In the genomic region with DNA sequence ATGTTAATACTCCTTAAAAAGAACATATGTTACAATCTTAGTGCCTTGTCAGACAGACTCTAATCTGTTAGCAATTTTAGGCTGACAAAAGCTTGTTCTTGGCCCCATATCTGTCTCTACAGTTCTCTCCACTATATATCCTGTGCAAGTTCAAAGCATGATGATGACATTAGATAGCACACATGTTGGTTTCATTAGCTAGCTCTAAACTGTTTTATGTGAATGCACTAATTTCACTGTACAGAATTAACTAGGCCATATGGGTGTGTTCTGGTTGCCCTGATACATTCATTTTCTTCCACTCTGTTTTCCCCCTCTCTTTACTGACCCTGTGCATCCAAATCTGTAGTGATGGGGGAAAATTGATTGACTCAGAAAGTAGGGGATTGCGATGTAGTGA, we compare ENCODE assay signal across 29 cellular contexts.
DNase-seq lines count a peak whose midpoint lies in the region; ATAC-seq, FAIRE-seq and TF ChIP-seq lines count a peak whose summit lies in the region.
"Had no signal": no experiment of that assay in that cellular context is flagged by ENCODE, and none has a peak within 500 bp of the region (broad histone marks: within the 10 kb centered on the region; RNA-seq: fewer than 3 reads in every experiment).

No MANE protein-coding gene starts in this region.

- H4K20me1 ChIP-seq in astrocyte (ENCODE audit: insufficient read depth, low read length): no peaks in the 10 kb centered on the region

- ATAC-seq in HG02571 (IDR thresholded peaks at IDR 0.05; ENCODE audit: unreplicated experiment) (no peak), foreskin keratinocyte (no peak)
- ATAC-seq: Panc1 had no signal

- H3K27ac ChIP-seq in astrocyte (ENCODE audit: low read depth, low read length): no peak overlapping the region
- no peak overlapping the region for H3K27ac ChIP-seq in small intestine (ENCODE audit: low read depth in 1 of 2, low read length in 1 of 2)
- no peak overlapping the region for H3K27ac ChIP-seq in foreskin keratinocyte
- H3K27ac ChIP-seq: RWPE1 had no signal

- H3K4me1 Mint-ChIP-seq in IgD-negative memory B cell (peaks cover 0 to 5% (median 0%) of the 10 kb centered on the region in 3 donors), astrocyte (ENCODE audit: low read depth, unreplicated experiment) (no peaks in the 10 kb centered on the region)
- no peaks in the 10 kb centered on the region for H3K4me1 Mint-ChIP-seq in activated CD4-positive, alpha-beta T cell treated with anti-CD3 and anti-CD28 coated beads, Interleukin-2, amount 10 ng/mL, durations not matched to agents 7 days and 5 days
- H3K4me1 Mint-ChIP-seq: CD4-positive, alpha-beta memory T cell had no signal

- H3K27me3 Mint-ChIP-seq in IgD-negative memory B cell (no peaks in the 10 kb centered on the region), astrocyte (ENCODE audit: low read depth, unreplicated experiment) (no peaks in the 10 kb centered on the region)
- peaks cover 1% of the 10 kb centered on the region for H3K27me3 Mint-ChIP-seq in activated CD4-positive, alpha-beta T cell treated with anti-CD3 and anti-CD28 coated beads, Interleukin-2, amount 10 ng/mL, durations not matched to agents 7 days and 5 days

- H3K4me3 ChIP-seq in astrocyte (ENCODE audit: insufficient read depth, low read depth, low read length) (no peak overlapping the region), fibroblast of the aortic adventitia (ENCODE audit: low read depth, low read length) (no peak overlapping the region), small intestine (ENCODE audit: low read depth in 1 of 2, low read length in 2 of 2) (no peak overlapping the region)
- H3K4me3 ChIP-seq: MG63 had no signal

- DNase-seq in AG08395 (ENCODE audit: low spot score) (peak; percentile 3), astrocyte (ENCODE audit: low read depth) (no peak), fibroblast of the aortic adventitia (ENCODE audit: low read depth) (peak; percentile 12), small intestine (no peak), foreskin keratinocyte (no peak)
- DNase-seq in activated CD4-positive, alpha-beta T cell treated with anti-CD3 and anti-CD28 coated beads, Interleukin-2, amount 10 ng/mL, durations not matched to agents 7 days and 5 days: no peak
- DNase-seq: 8988T; AML-193; C1 segment of cervical spinal cord; Caco-2; CD4-positive, alpha-beta memory T cell; DMS 273 treated with DMSO at 0.1 percent for 48 hours; DMS79; EL; GF-D8; KG1; MG63; NCI-H1105 treated with DMSO at 0.1 percent for 48 hours; NCI-H146; NCI-H1930; NCI-H2107; NCI-H2227 treated with DMSO at 0.1 percent for 48 hours; SHP77 had no signal

- no peaks in the 10 kb centered on the region for H3K9me3 ChIP-seq in astrocyte (ENCODE audit: insufficient read depth, low read depth, low read length)
- H3K9me3 ChIP-seq in small intestine (ENCODE audit: control insufficient read depth, low read depth): no peaks in the 10 kb centered on the region
- H3K9me3 ChIP-seq: Caco-2, MG63 had no signal

- H3K9ac ChIP-seq in astrocyte (ENCODE audit: low read length): no peak overlapping the region

- 95 to 100% (median 97%) methylated on average over 1 of the region's 1 CpG for WGBS in small intestine, 3 donors

- H3K36me3 Mint-ChIP-seq in IgD-negative memory B cell (peaks cover 7% of the 10 kb centered on the region), astrocyte (ENCODE audit: low read depth, unreplicated experiment) (no peaks in the 10 kb centered on the region)
- H3K36me3 Mint-ChIP-seq in activated CD4-positive, alpha-beta T cell treated with anti-CD3 and anti-CD28 coated beads, Interleukin-2, amount 10 ng/mL, durations not matched to agents 7 days and 5 days (ENCODE audit: low read depth): no peaks in the 10 kb centered on the region
- H3K36me3 Mint-ChIP-seq: CD4-positive, alpha-beta memory T cell had no signal

- peak; percentile 13 for FAIRE-seq in astrocyte (lab: Jason Lieb, UNC)
- FAIRE-seq in small intestine (lab: Jason Lieb, UNC): no peak
- FAIRE-seq: GM12891, H1 had no signal

- no peak overlapping the region for H3K4me2 ChIP-seq in astrocyte (ENCODE audit: low read length)

- H3K79me2 ChIP-seq in astrocyte (ENCODE audit: insufficient read depth, low read length): no peaks in the 10 kb centered on the region

- peak overlapping the region in 2 of 3 donors; percentile 7 to 59 for H3K27ac Mint-ChIP-seq in IgD-negative memory B cell
- no peak overlapping the region for H3K27ac Mint-ChIP-seq in astrocyte (ENCODE audit: unreplicated experiment)
- H3K27ac Mint-ChIP-seq in activated CD4-positive, alpha-beta T cell treated with anti-CD3 and anti-CD28 coated beads, Interleukin-2, amount 10 ng/mL, durations not matched to agents 7 days and 5 days: no peak overlapping the region
- H3K27ac Mint-ChIP-seq: CD4-positive, alpha-beta memory T cell had no signal

- no peaks in the 10 kb centered on the region for H3K4me1 ChIP-seq in astrocyte (ENCODE audit: insufficient read depth, low read length)
- no peaks in the 10 kb centered on the region for H3K4me1 ChIP-seq in small intestine (ENCODE audit: control insufficient read depth in 2 of 2, insufficient read depth in 1 of 2, low read depth in 1 of 2, low read length in 1 of 2)
- no peaks in the 10 kb centered on the region for H3K4me1 ChIP-seq in foreskin keratinocyte
- H3K4me1 ChIP-seq: Caco-2 had no signal

- CTCF ChIA-PET in activated CD4-positive, alpha-beta T cell treated with anti-CD3 and anti-CD28 coated beads, Interleukin-2, amount 10 ng/mL, durations not matched to agents 7 days and 5 days (lab: Charles Lee): no interaction called here

- H3K4me3 Mint-ChIP-seq in IgD-negative memory B cell (no peak overlapping the region), astrocyte (ENCODE audit: unreplicated experiment) (no peak overlapping the region)
- H3K4me3 Mint-ChIP-seq in activated CD4-positive, alpha-beta T cell treated with anti-CD3 and anti-CD28 coated beads, Interleukin-2, amount 10 ng/mL, durations not matched to agents 7 days and 5 days: no peak overlapping the region
- H3K4me3 Mint-ChIP-seq: CD4-positive, alpha-beta memory T cell had no signal

- H3K9me3 Mint-ChIP-seq in IgD-negative memory B cell (peaks cover 0 to 2% (median 0%) of the 10 kb centered on the region in 3 donors), astrocyte (ENCODE audit: unreplicated experiment) (no peaks in the 10 kb centered on the region)
- no peaks in the 10 kb centered on the region for H3K9me3 Mint-ChIP-seq in activated CD4-positive, alpha-beta T cell treated with anti-CD3 and anti-CD28 coated beads, Interleukin-2, amount 10 ng/mL, durations not matched to agents 7 days and 5 days

- POLR2A ChIA-PET in activated CD4-positive, alpha-beta T cell treated with anti-CD3 and anti-CD28 coated beads, Interleukin-2, amount 10 ng/mL, durations not matched to agents 7 days and 5 days (lab: Charles Lee): no interaction called here

- TF ChIP-seq CTCF in astrocyte (IDR thresholded peaks at IDR 0.05; ENCODE audit: insufficient read depth, low read depth, low read length) (no peak), fibroblast of the aortic adventitia (IDR thresholded peaks at IDR 0.05; ENCODE audit: insufficient read depth, low read length) (no peak), foreskin keratinocyte (conservative IDR thresholded peaks at IDR 0.05) (no peak)

- H2AFZ ChIP-seq in astrocyte (ENCODE audit: low read depth, low read length): no peak overlapping the region

- H3K27me3 ChIP-seq in astrocyte (ENCODE audit: insufficient read depth, low read length): no peaks in the 10 kb centered on the region
- H3K27me3 ChIP-seq in small intestine (ENCODE audit: control insufficient read depth in 2 of 2, insufficient read depth in 2 of 2, low read length in 2 of 2): no peaks in the 10 kb centered on the region
- H3K27me3 ChIP-seq in foreskin keratinocyte: no peaks in the 10 kb centered on the region
- H3K27me3 ChIP-seq: MG63 had no signal

- H3K36me3 ChIP-seq in astrocyte (ENCODE audit: insufficient read depth, low read length) (no peaks in the 10 kb centered on the region), small intestine (ENCODE audit: control insufficient read depth in 2 of 2, insufficient read depth in 2 of 2, low read length in 2 of 2) (no peaks in the 10 kb centered on the region)
- H3K36me3 ChIP-seq: MG63 had no signal

Comparison
In these comparisons a context has a peak if more than half of its experiments do, and no peak if none do; other contexts are left out.
1. DNase-seq: peak in AG08395 (single experiment) and fibroblast of the aortic adventitia (single experiment); none in astrocyte (single experiment), small intestine (single experiment), foreskin keratinocyte (0 of 2) and activated CD4-positive, alpha-beta T cell treated with anti-CD3 and anti-CD28 coated beads, Interleukin-2, amount 10 ng/mL, durations not matched to agents 7 days and 5 days (single experiment).
2. H3K27ac Mint-ChIP-seq: peak in IgD-negative memory B cell (2 of 3); none in astrocyte (single experiment) and activated CD4-positive, alpha-beta T cell treated with anti-CD3 and anti-CD28 coated beads, Interleukin-2, amount 10 ng/mL, durations not matched to agents 7 days and 5 days (single experiment).